ENCODE assay signal across 8 cellular contexts in genomic region chr7:108570146-108570755, GRCh38. TPM values are rescaled to one million over a fixed set of nuclear protein-coding genes. Genes with fewer than 3 reads are reported as not detected.
DNase-seq lines count a peak whose midpoint lies in the region; ATAC-seq and TF ChIP-seq lines count a peak whose summit lies in the region.

No MANE protein-coding gene starts in this region.

- peak; percentile 71 for DNase-seq in Daoy (ENCODE audit: low read depth)
- peak; percentile 51 to 54 for DNase-seq in Kasumi-1 (lab: John Stamatoyannopoulos, UW)
- DNase-seq in SW480 (ENCODE audit: low spot score): peak; percentile 76
- DNase-seq in astrocyte of the spinal cord (ENCODE audit: low read depth, low spot score): peak; percentile 49
- no peak for DNase-seq in OCI-M2 (lab: John Stamatoyannopoulos, UW; ENCODE audit: unreplicated experiment)

- H3K36me3 ChIP-seq in skeletal muscle satellite cell (ENCODE audit: insufficient read depth, low read length): peaks cover 6% of the 10 kb centered on the region

- no peaks in the 10 kb centered on the region for H3K27me3 ChIP-seq in skeletal muscle satellite cell (ENCODE audit: control insufficient read depth, insufficient read depth, low read length)

- H3K9me3 ChIP-seq in iPS-18c (ENCODE audit: control insufficient read depth, insufficient read depth, low read length) (no peaks in the 10 kb centered on the region), skeletal muscle satellite cell (replicated peaks; ENCODE audit: low read length) (no peaks in the 10 kb centered on the region)

- peak overlapping the region; percentile 93 for H3K9ac ChIP-seq in skeletal muscle satellite cell (ENCODE audit: low read depth, low read length)

- H3K4me3 ChIP-seq in astrocyte of the spinal cord (ENCODE audit: low read depth, low read length) (peak overlapping the region; percentile 95), iPS-18c (ENCODE audit: insufficient read depth, low read depth, low read length) (peak overlapping the region; percentile 86), skeletal muscle satellite cell (ENCODE audit: low read length) (peak overlapping the region; percentile 98)

- H3K4me1 ChIP-seq in skeletal muscle satellite cell (ENCODE audit: control insufficient read depth, insufficient read depth, low read length): peaks cover 17% of the 10 kb centered on the region

- peak overlapping the region; percentile 92 for H3K4me2 ChIP-seq in skeletal muscle satellite cell (ENCODE audit: low read length)

- peak; percentile 31 for ATAC-seq in GM21825 (IDR thresholded peaks at IDR 0.05; ENCODE audit: unreplicated experiment)

- TF ChIP-seq CTCF in astrocyte of the spinal cord (IDR thresholded peaks at IDR 0.05; ENCODE audit: low read depth, low read length): no peak

- in situ Hi-C loops in astrocyte of the spinal cord (cut with HindIII; ENCODE audit: low sequenced_read_pairs): no loop called here

RNA-seq across cellular contexts. Expression of gene DNAJB9, which starts 0.6 kb away (rescaled TPM):
- 26.0 and 27.2 TPM in 2 replicates for total RNA-seq in Daoy (2014; rRNA removed; shearing (Covaris generic))
- total RNA-seq in skeletal muscle satellite cell (2012; rRNA removed): 20.3 and 21.3 TPM in 2 replicates

RNA-seq across cellular contexts. Expression of gene THAP5, which starts 0.7 kb away (rescaled TPM):
- total RNA-seq in Daoy (2014; rRNA removed; shearing (Covaris generic)): 36.1 and 39.6 TPM in 2 replicates
- 15.5 and 18.8 TPM in 2 replicates for total RNA-seq in skeletal muscle satellite cell (2012; rRNA removed)

RNA-seq across cellular contexts. Expression of gene PNPLA8, which starts 44.3 kb away (rescaled TPM):
- 40.6 and 46.9 TPM in 2 replicates for total RNA-seq in Daoy (2014; rRNA removed; shearing (Covaris generic))
- total RNA-seq in skeletal muscle satellite cell (2012; rRNA removed): 19.9 and 25.6 TPM in 2 replicates
